ENCODE assay signal across 9 cellular contexts in the genomic region with DNA sequence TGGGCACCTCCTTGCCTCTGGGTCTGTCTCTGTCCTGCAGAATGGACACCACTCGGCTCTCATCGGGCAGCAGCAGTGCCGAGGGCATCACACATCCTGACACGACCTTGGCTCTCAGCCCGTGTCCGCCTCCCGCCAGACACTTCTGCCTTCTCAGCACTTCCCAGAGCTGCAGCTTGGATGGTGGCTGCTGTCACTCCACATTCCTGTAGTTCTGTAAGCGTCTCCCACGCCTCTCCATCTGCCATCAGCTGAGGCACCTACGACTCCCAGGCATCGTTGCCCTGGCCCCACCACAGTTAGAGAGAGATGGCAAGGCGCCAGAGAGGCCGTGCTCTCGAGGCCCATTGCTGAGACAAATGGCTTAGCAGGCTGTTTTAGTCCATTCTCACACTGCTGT.
DNase-seq lines count a peak whose midpoint lies in the region; ATAC-seq and TF ChIP-seq lines count a peak whose summit lies in the region.
"Had no signal": no experiment of that assay in that cellular context is flagged by ENCODE, and none has a peak within 500 bp of the region (broad histone marks: within the 10 kb centered on the region; RNA-seq: fewer than 3 reads in every experiment).

No MANE protein-coding gene starts in this region.

- TF ChIP-seq EP300 in ovary (IDR thresholded peaks at IDR 0.05) = no peak

- H3K9me3 ChIP-seq in heart right ventricle (no peaks in the 10 kb centered on the region), ovary (no peaks in the 10 kb centered on the region)

- intact Hi-C loops in heart right ventricle (cut with DNase I) (no loop called here), ovary (cut with DNase I) (no loop called here)

- TF ChIP-seq CTCF in heart right ventricle (IDR thresholded peaks at IDR 0.05) = no peak
- no peak for TF ChIP-seq CTCF in ovary (IDR thresholded peaks at IDR 0.05)
- no peak for TF ChIP-seq CTCF in GM13976 (IDR thresholded peaks at IDR 0.05; ENCODE audit: borderline replicate concordance, control extremely low read depth, extremely low read depth, insufficient read depth, missing control alignments)

- ATAC-seq in SK-N-SH treated with all-trans-retinoic acid at 6 μM for 48 hours (no peak; the same call in 2 of the 3 replicates), heart right ventricle (peak; percentile 57 to 87 (median 80)), GM21723 (IDR thresholded peaks at IDR 0.05; ENCODE audit: unreplicated experiment) (no peak), GM18870 (IDR thresholded peaks at IDR 0.05; ENCODE audit: unreplicated experiment) (no peak)

- H3K27me3 ChIP-seq in heart right ventricle (no peaks in the 10 kb centered on the region), ovary (no peaks in the 10 kb centered on the region)

- no peak overlapping the region for H3K27ac ChIP-seq in heart right ventricle
- no peak overlapping the region for H3K27ac ChIP-seq in ovary

- no peak for TF ChIP-seq POLR2A in ovary (IDR thresholded peaks at IDR 0.05)

- peak; percentile 37 for DNase-seq in NCI-H1694 treated with DMSO at 0.1 percent for 48 hours (lab: John Stamatoyannopoulos, UW)
- peak; percentile 61 to 71 for DNase-seq in heart right ventricle
- peak in 4 of 5 donors; percentile 33 to 56 (median 44) for DNase-seq in ovary
- DNase-seq in AG08396 (ENCODE audit: low spot score) = no peak
- no peak for DNase-seq in GM13976 (ENCODE audit: low spot score)
- DNase-seq: activated gamma-delta T cell had no signal

- in situ Hi-C loops in GM13976 (cut with MboI; ENCODE audit: low sequenced_read_pairs, unreplicated experiment) = no loop called here

- peaks cover 1 to 24% (median 16%) of the 10 kb centered on the region in 9 donors for H3K4me1 ChIP-seq in heart right ventricle
- H3K4me1 ChIP-seq in ovary (ENCODE audit: insufficient read depth) = peaks cover 7% of the 10 kb centered on the region

- WGBS in heart right ventricle, 2 donors = 28 to 47% methylated on average over 14 of the region's 14 CpGs
- 30 to 49% (median 48%) methylated on average over 14 of the region's 14 CpGs for WGBS in ovary, 3 donors

- H3K36me3 ChIP-seq in heart right ventricle = peaks cover 0 to 12% (median 0%) of the 10 kb centered on the region in 9 donors
- no peaks in the 10 kb centered on the region for H3K36me3 ChIP-seq in ovary

- H3K4me3 ChIP-seq in heart right ventricle (no peak overlapping the region), ovary (no peak overlapping the region)

TF ChIP-seq in SK-N-SH treated with all-trans-retinoic acid at 6 μM for 48 hours, 23 proteins besides CTCF, POLR2A, EP300 and RAD21:
- TF ChIP-seq ZFP3 (CRISPR knock-in tag; IDR thresholded peaks at IDR 0.05) (peak; percentile 38; the same call in 1 of the 2 replicates), GLIS3 (CRISPR knock-in tag; IDR thresholded peaks at IDR 0.05) (no peak), CSDC2 (CRISPR knock-in tag; IDR thresholded peaks at IDR 0.05) (no peak)
- TF ChIP-seq, protein P1, sequence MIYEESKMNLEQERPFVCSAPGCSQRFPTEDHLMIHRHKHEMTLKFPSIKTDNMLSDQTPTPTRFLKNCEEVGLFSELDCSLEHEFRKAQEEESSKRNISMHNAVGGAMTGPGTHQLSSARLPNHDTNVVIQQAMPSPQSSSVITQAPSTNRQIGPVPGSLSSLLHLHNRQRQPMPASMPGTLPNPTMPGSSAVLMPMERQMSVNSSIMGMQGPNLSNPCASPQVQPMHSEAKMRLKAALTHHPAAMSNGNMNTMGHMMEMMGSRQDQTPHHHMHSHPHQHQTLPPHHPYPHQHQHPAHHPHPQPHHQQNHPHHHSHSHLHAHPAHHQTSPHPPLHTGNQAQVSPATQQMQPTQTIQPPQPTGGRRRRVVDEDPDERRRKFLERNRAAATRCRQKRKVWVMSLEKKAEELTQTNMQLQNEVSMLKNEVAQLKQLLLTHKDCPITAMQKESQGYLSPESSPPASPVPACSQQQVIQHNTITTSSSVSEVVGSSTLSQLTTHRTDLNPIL (CRISPR knock-in tag; IDR thresholded peaks at IDR 0.05; ENCODE audit: low read depth) = no peak
- TF ChIP-seq, protein P2, sequence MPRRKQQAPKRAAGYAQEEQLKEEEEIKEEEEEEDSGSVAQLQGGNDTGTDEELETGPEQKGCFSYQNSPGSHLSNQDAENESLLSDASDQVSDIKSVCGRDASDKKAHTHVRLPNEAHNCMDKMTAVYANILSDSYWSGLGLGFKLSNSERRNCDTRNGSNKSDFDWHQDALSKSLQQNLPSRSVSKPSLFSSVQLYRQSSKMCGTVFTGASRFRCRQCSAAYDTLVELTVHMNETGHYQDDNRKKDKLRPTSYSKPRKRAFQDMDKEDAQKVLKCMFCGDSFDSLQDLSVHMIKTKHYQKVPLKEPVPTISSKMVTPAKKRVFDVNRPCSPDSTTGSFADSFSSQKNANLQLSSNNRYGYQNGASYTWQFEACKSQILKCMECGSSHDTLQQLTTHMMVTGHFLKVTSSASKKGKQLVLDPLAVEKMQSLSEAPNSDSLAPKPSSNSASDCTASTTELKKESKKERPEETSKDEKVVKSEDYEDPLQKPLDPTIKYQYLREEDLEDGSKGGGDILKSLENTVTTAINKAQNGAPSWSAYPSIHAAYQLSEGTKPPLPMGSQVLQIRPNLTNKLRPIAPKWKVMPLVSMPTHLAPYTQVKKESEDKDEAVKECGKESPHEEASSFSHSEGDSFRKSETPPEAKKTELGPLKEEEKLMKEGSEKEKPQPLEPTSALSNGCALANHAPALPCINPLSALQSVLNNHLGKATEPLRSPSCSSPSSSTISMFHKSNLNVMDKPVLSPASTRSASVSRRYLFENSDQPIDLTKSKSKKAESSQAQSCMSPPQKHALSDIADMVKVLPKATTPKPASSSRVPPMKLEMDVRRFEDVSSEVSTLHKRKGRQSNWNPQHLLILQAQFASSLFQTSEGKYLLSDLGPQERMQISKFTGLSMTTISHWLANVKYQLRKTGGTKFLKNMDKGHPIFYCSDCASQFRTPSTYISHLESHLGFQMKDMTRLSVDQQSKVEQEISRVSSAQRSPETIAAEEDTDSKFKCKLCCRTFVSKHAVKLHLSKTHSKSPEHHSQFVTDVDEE (CRISPR knock-in tag; IDR thresholded peaks at IDR 0.05) = peak; percentile 57

Comparison
In these comparisons a context has a peak if more than half of its experiments do, and no peak if none do; other contexts are left out.
1. DNase-seq: peak in NCI-H1694 treated with DMSO at 0.1 percent for 48 hours (single experiment), heart right ventricle (2 of 2) and ovary (4 of 5); none in AG08396 (single experiment) and GM13976 (single experiment).
2. ATAC-seq: peak in heart right ventricle (8 of 8); none in SK-N-SH treated with all-trans-retinoic acid at 6 μM for 48 hours (single experiment), GM21723 (single experiment) and GM18870 (single experiment).